Comparison of ENCODE assay signal across 26 cellular contexts in genomic region chr2:109268916-109269315, GRCh38.
"Had no signal": no experiment of that assay in that cellular context is flagged by ENCODE, and none has a peak within 500 bp of the region (broad histone marks: within the 10 kb centered on the region; RNA-seq: fewer than 3 reads in every experiment).

No MANE protein-coding gene starts in this region.

- H3K4me3 ChIP-seq: K562, SJCRH30, SK-N-MC had no signal

- H3K27ac Mint-ChIP-seq: activated CD4-positive, alpha-beta memory T cell treated with anti-CD3 and anti-CD28 coated beads, Interleukin-2, amount 10 ng/mL, durations not matched to agents 7 days and 5 days; activated CD8-positive, alpha-beta memory T cell treated with anti-CD3 and anti-CD28 coated beads, Interleukin-2, amount 10 ng/mL, durations not matched to agents 7 days and 5 days; activated naive CD8-positive, alpha-beta T cell; activated naive CD8-positive, alpha-beta T cell treated with anti-CD3 and anti-CD28 coated beads, Interleukin-2, amount 50 U/mL, for 24 hours had no signal

- H3K4me1 Mint-ChIP-seq: activated CD4-positive, alpha-beta memory T cell treated with anti-CD3 and anti-CD28 coated beads, Interleukin-2, amount 10 ng/mL, durations not matched to agents 7 days and 5 days; activated CD8-positive, alpha-beta memory T cell treated with anti-CD3 and anti-CD28 coated beads, Interleukin-2, amount 10 ng/mL, durations not matched to agents 7 days and 5 days had no signal

- H3K9me3 ChIP-seq: SJCRH30 had no signal

- H3K9me3 Mint-ChIP-seq: activated CD4-positive, alpha-beta memory T cell treated with anti-CD3 and anti-CD28 coated beads, Interleukin-2, amount 10 ng/mL, durations not matched to agents 7 days and 5 days; activated naive CD8-positive, alpha-beta T cell treated with anti-CD3 and anti-CD28 coated beads, Interleukin-2, amount 50 U/mL, for 24 hours; brain had no signal

- H3K27me3 Mint-ChIP-seq: activated naive CD8-positive, alpha-beta T cell had no signal

- H3K36me3 ChIP-seq: SJCRH30, WERI-Rb-1 had no signal

- H3K4me3 Mint-ChIP-seq: activated CD4-positive, alpha-beta memory T cell treated with anti-CD3 and anti-CD28 coated beads, Interleukin-2, amount 10 ng/mL, durations not matched to agents 7 days and 5 days; activated CD8-positive, alpha-beta memory T cell treated with anti-CD3 and anti-CD28 coated beads, Interleukin-2, amount 10 ng/mL, durations not matched to agents 7 days and 5 days; activated naive CD8-positive, alpha-beta T cell; activated naive CD8-positive, alpha-beta T cell treated with anti-CD3 and anti-CD28 coated beads, Interleukin-2, amount 50 U/mL, for 24 hours; brain had no signal

- DNase-seq: activated CD4-positive, alpha-beta memory T cell treated with anti-CD3 and anti-CD28 coated beads, Interleukin-2, amount 10 ng/mL, durations not matched to agents 7 days and 5 days; activated CD4-positive, alpha-beta T cell treated with anti-CD3 and anti-CD28 coated beads for 1 hour; activated CD4-positive, alpha-beta T cell treated with anti-CD3 and anti-CD28 coated beads for 48 hours; activated CD4-positive, CD25-positive, alpha-beta regulatory T cell; activated CD8-positive, alpha-beta memory T cell treated with anti-CD3 and anti-CD28 coated beads for 24 hours; activated CD8-positive, alpha-beta memory T cell treated with anti-CD3 and anti-CD28 coated beads, Interleukin-2, amount 10 ng/mL, durations not matched to agents 7 days and 5 days; activated CD8-positive, alpha-beta memory T cell treated with anti-CD3 and anti-CD28 coated beads, Interleukin-2, amount 50 U/mL, for 48 hours; activated gamma-delta T cell; activated naive CD4-positive, alpha-beta T cell treated with Interleukin-2 at 50 U/mL for 16 hours; activated naive CD8-positive, alpha-beta T cell treated with anti-CD3 and anti-CD28 coated beads, Interleukin-2, amount 50 U/mL, for 24 hours; anterior cingulate cortex; caudate nucleus; NCI-H1092 treated with DMSO at 0.1 percent for 48 hours; NCI-H1417; NCI-H1930; NCI-H2081 treated with DMSO at 0.1 percent for 48 hours; NCI-H345; NCI-H524 treated with DMSO at 0.1 percent for 48 hours; SHP77; SJCRH30; T1000; WERI-Rb-1 had no signal

- H3K27me3 ChIP-seq: SJCRH30 had no signal

- H3K27ac ChIP-seq: SJCRH30, SK-N-MC, WERI-Rb-1 had no signal

- H3K36me3 Mint-ChIP-seq: activated CD8-positive, alpha-beta memory T cell treated with anti-CD3 and anti-CD28 coated beads, Interleukin-2, amount 10 ng/mL, durations not matched to agents 7 days and 5 days; activated naive CD8-positive, alpha-beta T cell; brain had no signal
